Comparison of ENCODE assay signal across 8 cellular contexts in the genomic region with DNA sequence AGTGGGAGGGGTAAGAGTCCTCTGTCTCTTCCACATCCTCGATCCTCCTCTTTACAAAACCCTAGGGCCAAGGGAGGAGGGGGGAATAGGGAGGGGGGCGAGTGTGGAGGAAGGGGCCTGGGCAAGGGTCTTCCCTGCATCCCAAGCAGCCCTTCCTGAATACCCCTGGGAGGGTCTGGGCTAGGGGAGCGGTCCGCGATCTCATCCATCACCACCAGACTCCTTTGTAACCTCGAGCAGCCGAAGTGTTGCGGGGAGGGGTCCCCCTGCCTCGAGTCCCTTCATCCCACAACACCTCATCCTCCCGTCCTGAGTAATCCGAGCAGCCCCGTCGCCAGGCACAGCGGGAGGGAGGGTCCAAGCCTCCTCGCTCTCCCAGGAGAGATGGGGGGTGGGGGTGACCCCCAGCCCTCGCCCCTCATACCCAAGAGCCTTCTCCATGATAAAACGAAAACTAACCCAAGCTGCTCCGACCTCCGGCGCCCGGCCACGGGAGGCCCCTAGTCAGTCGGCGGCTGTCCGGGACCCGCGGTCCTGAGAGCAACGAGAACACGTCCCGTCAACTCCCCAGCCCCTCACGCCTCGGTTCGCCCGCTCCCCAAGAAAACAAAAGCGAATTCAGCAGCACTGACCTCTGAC. TPM values are rescaled to one million over a fixed set of nuclear protein-coding genes. Genes with fewer than 3 reads are reported as not detected.
DNase-seq lines count a peak whose midpoint lies in the region; ATAC-seq and TF ChIP-seq lines count a peak whose summit lies in the region.

No MANE protein-coding gene starts in this region.

- H3K27me3 Mint-ChIP-seq in stimulated activated naive B cell treated with anti-CD40 and anti-IgM and Interleukin-4, amounts not matched to agents 10 μg/mL and 1 μg/mL and 100 μg/mL, for 72 hours = peaks cover 25 to 47% of the 10 kb centered on the region in 2 donors

- TF ChIP-seq CTCF in WI38 (IDR thresholded peaks at IDR 0.05; ENCODE audit: low read depth, low read length) = no peak
- no peak for TF ChIP-seq CTCF in right atrium auricular region (IDR thresholded peaks at IDR 0.05)

- H3K9me3 Mint-ChIP-seq in stimulated activated naive B cell treated with anti-CD40 and anti-IgM and Interleukin-4, amounts not matched to agents 10 μg/mL and 1 μg/mL and 100 μg/mL, for 72 hours = peaks cover 4 to 5% of the 10 kb centered on the region in 2 donors

- H3K4me1 Mint-ChIP-seq in stimulated activated naive B cell treated with anti-CD40 and anti-IgM and Interleukin-4, amounts not matched to agents 10 μg/mL and 1 μg/mL and 100 μg/mL, for 72 hours = peaks cover 18 to 31% of the 10 kb centered on the region in 2 donors

- ATAC-seq in HG02970 (IDR thresholded peaks at IDR 0.05; ENCODE audit: low FRiP score, unreplicated experiment) = peak; percentile 18
- ATAC-seq in stimulated activated naive B cell treated with anti-CD40 and anti-IgM and Interleukin-4, amounts not matched to agents 10 μg/mL and 1 μg/mL and 100 μg/mL, for 72 hours (replicated peaks) = peak; percentile 24 to 28

- H3K4me3 ChIP-seq in WI38 (ENCODE audit: low read depth, low read length) (peak overlapping the region; percentile 44), right atrium auricular region (peak overlapping the region; percentile 32 to 51)

- no peaks in the 10 kb centered on the region for H3K36me3 ChIP-seq in right atrium auricular region

- H3K27ac Mint-ChIP-seq in stimulated activated naive B cell treated with anti-CD40 and anti-IgM and Interleukin-4, amounts not matched to agents 10 μg/mL and 1 μg/mL and 100 μg/mL, for 72 hours = no peak overlapping the region

- peak; percentile 53 for DNase-seq in NCI-H146 (lab: John Stamatoyannopoulos, UW)
- DNase-seq in NCI-H146 treated with DMSO at 0.1 percent for 48 hours (lab: John Stamatoyannopoulos, UW; ENCODE audit: unreplicated experiment) = no peak
- no peak for DNase-seq in right atrium auricular region (ENCODE audit: low spot score)
- no peak for DNase-seq in stimulated activated naive B cell treated with anti-CD40 and anti-IgM and Interleukin-4, amounts not matched to agents 10 μg/mL and 1 μg/mL and 100 μg/mL, for 72 hours
- DNase-seq in NCI-H2107 treated with DMSO at 0.1 percent for 48 hours (lab: John Stamatoyannopoulos, UW; ENCODE audit: unreplicated experiment) = no peak
- DNase-seq in OCI-M1 (lab: John Stamatoyannopoulos, UW) = no peak

- no peak overlapping the region for H3K27ac ChIP-seq in right atrium auricular region

- H3K4me3 Mint-ChIP-seq in stimulated activated naive B cell treated with anti-CD40 and anti-IgM and Interleukin-4, amounts not matched to agents 10 μg/mL and 1 μg/mL and 100 μg/mL, for 72 hours = peak overlapping the region; percentile 70 to 76

- H3K4me1 ChIP-seq in right atrium auricular region = peaks cover 0 to 25% of the 10 kb centered on the region in 2 donors

- H3K36me3 Mint-ChIP-seq in stimulated activated naive B cell treated with anti-CD40 and anti-IgM and Interleukin-4, amounts not matched to agents 10 μg/mL and 1 μg/mL and 100 μg/mL, for 72 hours = no peaks in the 10 kb centered on the region

- no peaks in the 10 kb centered on the region for H3K27me3 ChIP-seq in right atrium auricular region

- no peaks in the 10 kb centered on the region for H3K9me3 ChIP-seq in right atrium auricular region

RNA-seq across cellular contexts. Expression of gene SMPD3, which starts 0.5 kb away (rescaled TPM):
- 1 to 10 TPM; 3.0 to 4.4 TPM for total RNA-seq in right atrium auricular region
